8 cellular contexts compared by ENCODE assay signal in the genomic region with DNA sequence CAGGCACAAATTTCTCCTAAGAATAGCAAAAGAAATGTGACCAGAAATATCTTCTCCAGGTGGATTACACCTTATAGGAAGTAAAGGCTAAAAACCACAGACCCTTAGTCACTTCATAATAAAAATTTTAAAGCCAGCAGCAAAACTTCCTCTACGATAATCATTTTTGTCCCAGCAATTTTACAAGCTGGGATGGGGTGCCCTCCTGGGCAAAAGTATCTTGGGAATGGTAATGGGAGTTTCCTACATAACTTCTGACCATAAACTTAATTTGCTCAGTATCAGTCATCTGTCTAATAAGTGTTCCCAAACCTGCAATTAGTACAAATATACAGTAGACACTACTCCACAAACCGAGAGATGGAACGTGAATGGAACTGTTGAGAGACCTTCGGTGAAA. TPM values are rescaled to one million over a fixed set of nuclear protein-coding genes. Genes with fewer than 3 reads are reported as not detected.
DNase-seq lines count a peak whose midpoint lies in the region; ATAC-seq, FAIRE-seq and TF ChIP-seq lines count a peak whose summit lies in the region.

No MANE protein-coding gene starts in this region.

- intact Hi-C loops in Caco-2 (cut with micrococcal nuclease; ENCODE audit: unreplicated experiment) = loop anchor here (2.0 kb wide), 1 partner anchor 46 kb away; a partner anchor contains a TSS
- intact Hi-C loops in PC-3 (cut with micrococcal nuclease) = loop anchor here (5.0 kb wide), 1 partner anchor 46 kb away; a partner anchor contains a TSS
- intact Hi-C loops in pancreas (cut with DNase I) = no loop called here

- no peaks in the 10 kb centered on the region for H3K36me3 ChIP-seq in Caco-2 (ENCODE audit: control insufficient read depth, insufficient read depth, low read length)
- H3K36me3 ChIP-seq in PC-3 (ENCODE audit: low read depth, low read length) = peaks cover 11% of the 10 kb centered on the region; the same call in 1 of the 2 replicates
- no peaks in the 10 kb centered on the region for H3K36me3 ChIP-seq in pancreas

- H3K9me3 ChIP-seq in Caco-2 = no peaks in the 10 kb centered on the region
- no peaks in the 10 kb centered on the region for H3K9me3 ChIP-seq in PC-3 (ENCODE audit: low read length)
- no peaks in the 10 kb centered on the region for H3K9me3 ChIP-seq in pancreas

- CTCF ChIA-PET in Caco-2 (lab: Charles Lee) (interaction anchor here (0.5 kb wide), 1 partner anchor 14 kb away, joined by 7 read pairs; no protein-coding TSS in a partner anchor), PC-3 (lab: Charles Lee) (no interaction called here)

- H3K9me3 Mint-ChIP-seq in Caco-2 (ENCODE audit: unreplicated experiment) = no peaks in the 10 kb centered on the region

- H3K4me2 ChIP-seq in PC-3 (ENCODE audit: low read length) = peak overlapping the region; percentile 93

- H3F3A ChIP-seq in PC-3 (ENCODE audit: low read length, unreplicated experiment) = no peaks in the 10 kb centered on the region

- peaks cover 37% of the 10 kb centered on the region for H3K36me3 Mint-ChIP-seq in Caco-2 (ENCODE audit: insufficient read depth, unreplicated experiment)

- no peak for ATAC-seq in PC-3
- no peak for ATAC-seq in pancreas

- no peaks in the 10 kb centered on the region for H4K20me1 ChIP-seq in PC-3 (ENCODE audit: low read length)

- no peaks in the 10 kb centered on the region for H3K9me2 ChIP-seq in PC-3 (replicated peaks; ENCODE audit: low read length)

- H3K4me3 ChIP-seq in Caco-2 (ENCODE audit: low read depth, low read length) (peak overlapping the region; percentile 88), PC-3 (ENCODE audit: low read length) (peak overlapping the region; percentile 91), pancreas (peak overlapping the region in 3 of 4 donors; percentile 67 to 89 (median 78))

- peak overlapping the region; percentile 96 for H3K27ac Mint-ChIP-seq in Caco-2 (ENCODE audit: unreplicated experiment)

- FAIRE-seq in pancreas (lab: Jason Lieb, UNC) = no peak
- no peak for FAIRE-seq in urothelium cell line (lab: Jason Lieb, UNC)

- H3K9ac ChIP-seq in PC-3 (ENCODE audit: low read length) = peak overlapping the region; percentile 100

- H2AFZ ChIP-seq in PC-3 (ENCODE audit: low read length) = no peak overlapping the region

- H3K27me3 ChIP-seq in Caco-2 (replicated peaks; ENCODE audit: control insufficient read depth, insufficient read depth, low read length) (no peaks in the 10 kb centered on the region), PC-3 (ENCODE audit: low read length) (no peaks in the 10 kb centered on the region), pancreas (no peaks in the 10 kb centered on the region)

- WGBS in pancreas, 2 donors = 12 to 13% methylated on average over 4 of the region's 4 CpGs

- H3K27ac ChIP-seq in PC-3 (ENCODE audit: low read length) = peak overlapping the region; percentile 99
- H3K27ac ChIP-seq in epithelial cell of prostate = peak overlapping the region; percentile 98
- peak overlapping the region in 2 of 4 donors; percentile 91 to 94 for H3K27ac ChIP-seq in pancreas

- no peak overlapping the region for H3K4me3 Mint-ChIP-seq in Caco-2 (ENCODE audit: unreplicated experiment)

- POLR2A ChIA-PET in Caco-2 (lab: Charles Lee) = no interaction called here
- POLR2A ChIA-PET in PC-3 (lab: Charles Lee; ENCODE audit: unreplicated experiment) = no interaction called here

- TF ChIP-seq CTCF in Caco-2 (IDR thresholded peaks at IDR 0.05; ENCODE audit: insufficient read depth in 1 of 2, low read depth in 1 of 2, low read length in 1 of 2, severe bottlenecking in 1 of 2, unreplicated experiment in 1 of 2) (no peak), PC-3 (conservative IDR thresholded peaks at IDR 0.05; ENCODE audit: low read depth, low read length) (no peak), pancreas (IDR thresholded peaks at IDR 0.05) (no peak)

- no peak for DNase-seq in Caco-2
- peak; percentile 60 for DNase-seq in PC-3
- no peak for DNase-seq in epithelial cell of prostate (ENCODE audit: low read depth, low spot score)
- no peak for DNase-seq in pancreas
- DNase-seq in NCI-H526 treated with DMSO at 0.1 percent for 48 hours (lab: John Stamatoyannopoulos, UW) = no peak
- no peak for DNase-seq in NOMO-1 treated with DMSO at 0.1 percent for 48 hours (lab: John Stamatoyannopoulos, UW; ENCODE audit: unreplicated experiment)
- no peak for DNase-seq in DMS53 (lab: John Stamatoyannopoulos, UW)
- no peak for DNase-seq in urothelium cell line (ENCODE audit: low spot score)

- peaks cover 10% of the 10 kb centered on the region for H3K4me1 ChIP-seq in Caco-2
- H3K4me1 ChIP-seq in PC-3 (ENCODE audit: insufficient read depth, low read length) = peaks cover 45% of the 10 kb centered on the region
- H3K4me1 ChIP-seq in pancreas = peaks cover 9 to 42% (median 30%) of the 10 kb centered on the region in 3 donors

- no peaks in the 10 kb centered on the region for H3K4me1 Mint-ChIP-seq in Caco-2 (ENCODE audit: low read depth, unreplicated experiment)

- H3K79me2 ChIP-seq in PC-3 (ENCODE audit: low read length) = peaks cover 73% of the 10 kb centered on the region

- BruUV-seq in Caco-2 (replicated peaks; lab: Mats Ljungman, UMichigan) (no TSS peak), PC-3 (replicated peaks; lab: Mats Ljungman, UMichigan) (no TSS peak)

- no peaks in the 10 kb centered on the region for H3K27me3 Mint-ChIP-seq in Caco-2 (ENCODE audit: insufficient read depth, unreplicated experiment)

RNA-seq across cellular contexts. Expression of a gene that starts 3.0 kb away (rescaled TPM):
- total RNA-seq in Caco-2 (2022) = 49.9 and 56.5 TPM in 2 replicates
- 20.6 and 25.0 TPM in 2 replicates for total RNA-seq in PC-3 (2014; rRNA removed)
- 10 to 100 TPM; 19.9 to 31.6 (median 25.6) TPM for total RNA-seq in pancreas
- 10 to 100 TPM; 23.5 to 25.7 TPM for polyA plus RNA-seq in pancreas

RNA-seq across cellular contexts. Expression of a gene that starts 45.5 kb away (rescaled TPM):
- total RNA-seq in Caco-2 (2022) (32.8 and 38.0 TPM in 2 replicates), PC-3 (2014; rRNA removed) (4.9 and 5.1 TPM in 2 replicates), pancreas (1 to 10 TPM; 2.6 to 6.1 (median 4.5) TPM)
- polyA plus RNA-seq in pancreas = 1 to 10 TPM; 8.6 to 9.8 TPM

RNA-seq across cellular contexts. Expression of a gene that starts 50.8 kb away (rescaled TPM):
- 182 and 189 TPM in 2 replicates for total RNA-seq in Caco-2 (2022)
- 23.1 and 34.7 TPM in 2 replicates for total RNA-seq in PC-3 (2014; rRNA removed)
- 10 to 100 TPM; 32.1 to 65.2 (median 35.6) TPM for total RNA-seq in pancreas
- 10 to 100 TPM; 37.4 to 43.9 TPM for polyA plus RNA-seq in pancreas

RNA-seq across cellular contexts. Expression of a gene that starts 57.5 kb away (rescaled TPM):
- not detected in 2 replicates for total RNA-seq in Caco-2 (2022)
- not detected in 2 replicates for total RNA-seq in PC-3 (2014; rRNA removed)
- total RNA-seq in pancreas = 1 to 10 TPM in 1 of 6 donors, under 1 TPM in 5; 0.13 to 1.0 (median 0.52) TPM
- 1 to 10 TPM; 1.6 to 5.0 TPM for polyA plus RNA-seq in pancreas

Comparison
In these comparisons a context has a peak if more than half of its experiments do, and no peak if none do; other contexts are left out.
1. intact Hi-C loops: an anchor here in Caco-2 (2.0 kb wide) and PC-3 (5.0 kb wide); none called in pancreas.